10 cellular contexts compared by ENCODE assay signal in the genomic region with DNA sequence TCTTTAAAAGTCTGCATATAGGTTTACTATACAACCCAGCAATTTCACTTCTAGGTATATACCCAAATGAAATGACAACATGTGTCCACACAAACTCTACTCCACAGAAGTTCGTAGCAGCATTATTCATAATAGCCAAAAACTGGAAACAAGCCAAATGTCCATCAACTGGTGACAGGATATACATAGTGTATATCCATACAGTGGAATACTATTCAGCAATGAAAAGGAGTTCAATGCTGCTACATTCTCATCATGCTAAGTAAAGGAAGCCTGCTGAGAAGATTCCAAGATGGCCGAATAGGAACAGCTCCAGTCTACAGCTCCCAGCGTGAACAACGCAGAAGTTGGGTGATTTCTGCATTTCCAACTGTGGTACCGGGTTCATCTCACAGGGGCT.
"Had no signal": no experiment of that assay in that cellular context is flagged by ENCODE, and none has a peak within 500 bp of the region (broad histone marks: within the 10 kb centered on the region; RNA-seq: fewer than 3 reads in every experiment).

No MANE protein-coding gene starts in this region.

- H3K9ac ChIP-seq: GM23248 had no signal

- H3K36me3 ChIP-seq: HAP-1 had no signal

- FAIRE-seq: H54 had no signal

- DNase-seq: GM23248, GOT3, H7, H9, HCEC 1CT, HFFc6 had no signal

- ATAC-seq: GM23338, HCT116 had no signal

- H3K4me3 ChIP-seq: GM23248, GM23338, HAP-1 had no signal

- H2AFZ ChIP-seq: GM23248, GM23338 had no signal

- H3K27ac ChIP-seq: GM23248 had no signal

- H3K9me3 ChIP-seq: HAP-1 had no signal

- H3K4me1 ChIP-seq: HAP-1 had no signal

- H3K4me2 ChIP-seq: GM23338 had no signal
